In genomic region chr5:177366528-177367322, GRCh38 we compare ENCODE assay signal across 1 cellular context.
TF ChIP-seq lines count a peak whose summit lies in the region.

No MANE protein-coding gene starts in this region.

TF ChIP-seq in HepG2, 621 proteins besides CTCF, POLR2A, EP300 and RAD21 (continued from another document and continues in another):
- TF ChIP-seq ARID4A (CRISPR knock-in tag; IDR thresholded peaks at IDR 0.05; ENCODE audit: borderline replicate concordance) (peak; percentile 44; the same call in 1 of the 2 replicates), MAX (IDR thresholded peaks at IDR 0.05) (0 out of 2 replicates have a peak, but pooled peaks have one; percentile 27), ZNF343 (CRISPR knock-in tag; IDR thresholded peaks at IDR 0.05) (peak; percentile 71; the same call in 1 of the 2 replicates), ARID5B (CRISPR knock-in tag; IDR thresholded peaks at IDR 0.05) (peak; percentile 24; the same call in 1 of the 2 replicates), PAX8 (CRISPR knock-in tag; IDR thresholded peaks at IDR 0.05; ENCODE audit: borderline replicate concordance) (peak; percentile 43; the same call in 1 of the 2 replicates), PHF20 (CRISPR knock-in tag; IDR thresholded peaks at IDR 0.05) (no peak; the same call in 1 of the 2 replicates), SOX13 (IDR thresholded peaks at IDR 0.05) (no peak), SOX13 (CRISPR knock-in tag; conservative IDR thresholded peaks at IDR 0.05 in 1 of 2, IDR thresholded peaks at IDR 0.05 in 1 of 2) (peak in 1 of 2 experiments; percentile 48; a peak in 1 of 4 replicates), ZNF280D (CRISPR knock-in tag; IDR thresholded peaks at IDR 0.05) (0 out of 2 replicates have a peak, but pooled peaks have one; percentile 33), RBM22 (optimal IDR thresholded peaks at IDR 0.05; ENCODE audit: low read length) (no peak), HOMEZ (CRISPR knock-in tag; IDR thresholded peaks at IDR 0.05; ENCODE audit: low read depth) (peak; percentile 15; the same call in 1 of the 2 replicates), TAF1 (CRISPR knock-in tag; IDR thresholded peaks at IDR 0.05) (peak; percentile 60; the same call in 1 of the 2 replicates), KAT8 (CRISPR knock-in tag; IDR thresholded peaks at IDR 0.05) (0 out of 2 replicates have a peak, but pooled peaks have one; percentile 33), HNRNPLL (IDR thresholded peaks at IDR 0.05; ENCODE audit: low read depth, low read length, poor library complexity, severe bottlenecking) (peak; percentile 59), HINFP (CRISPR knock-in tag; IDR thresholded peaks at IDR 0.05; ENCODE audit: low read depth) (peak; percentile 22; the same call in 1 of the 2 replicates), ZNF605 (CRISPR knock-in tag; IDR thresholded peaks at IDR 0.05) (peak; percentile 52), FOXK1 (CRISPR knock-in tag; IDR thresholded peaks at IDR 0.05; ENCODE audit: borderline replicate concordance, low read depth) (no peak), ZNF451 (CRISPR knock-in tag; IDR thresholded peaks at IDR 0.05) (no peak), ZNF644 (CRISPR knock-in tag; IDR thresholded peaks at IDR 0.05; ENCODE audit: low read depth) (no peak), ZNF792 (CRISPR knock-in tag; IDR thresholded peaks at IDR 0.05) (peak; percentile 72; the same call in 1 of the 2 replicates), AGO2 (optimal IDR thresholded peaks at IDR 0.05; ENCODE audit: low read depth, low read length) (no peak), CAMTA2 (CRISPR knock-in tag; IDR thresholded peaks at IDR 0.05; ENCODE audit: borderline replicate concordance) (no peak), MIER2 (CRISPR knock-in tag; IDR thresholded peaks at IDR 0.05) (no peak), PPARG (CRISPR knock-in tag; conservative IDR thresholded peaks at IDR 0.05) (0 out of 2 replicates have a peak, but pooled peaks have one; percentile 11), AHDC1 (CRISPR knock-in tag; IDR thresholded peaks at IDR 0.05; ENCODE audit: borderline replicate concordance) (no peak), ZNF501 (CRISPR knock-in tag; IDR thresholded peaks at IDR 0.05) (peak; percentile 25; the same call in 1 of the 2 replicates), HNF1B (CRISPR knock-in tag; IDR thresholded peaks at IDR 0.05) (peak; percentile 84; the same call in 1 of the 2 replicates), KMT2A (CRISPR knock-in tag; IDR thresholded peaks at IDR 0.05) (peak; percentile 27; the same call in 1 of the 2 replicates), KAT7 (CRISPR knock-in tag; IDR thresholded peaks at IDR 0.05; ENCODE audit: borderline replicate concordance) (no peak), MAZ (IDR thresholded peaks at IDR 0.05; ENCODE audit: borderline replicate concordance, low read depth, low read length) (no peak), MAZ (CRISPR knock-in tag; IDR thresholded peaks at IDR 0.05; ENCODE audit: low read depth) (peak; percentile 58), KLF6 (CRISPR knock-in tag; IDR thresholded peaks at IDR 0.05) (peak; percentile 75; the same call in 1 of the 2 replicates), POLR2AphosphoS5 (IDR thresholded peaks at IDR 0.05; ENCODE audit: low read depth, low read length) (peak; percentile 57), YY1 (IDR thresholded peaks at IDR 0.05; ENCODE audit: insufficient read depth, insufficient replicate concordance, low read depth, low read length) (peak; percentile 35), CCAR2 (optimal IDR thresholded peaks at IDR 0.05; ENCODE audit: low read depth, low read length) (no peak), ZNF709 (CRISPR knock-in tag; IDR thresholded peaks at IDR 0.05) (no peak)
